1 cellular context compared by ENCODE assay signal in genomic region chr14:103527408-103528157, GRCh38.
A peak's percentile ranks its signal among the peaks of the same experiment; 100 is the strongest.
TF ChIP-seq lines count a peak whose summit lies in the region.

No MANE protein-coding gene starts in this region.

TF ChIP-seq in HepG2, 621 proteins besides CTCF, POLR2A, EP300 and RAD21:
- 0 out of 2 replicates have a peak, but pooled peaks have one; percentile 6 for TF ChIP-seq ZNF564 (CRISPR knock-in tag; IDR thresholded peaks at IDR 0.05)
- TF ChIP-seq NCOR1 (IDR thresholded peaks at IDR 0.05; ENCODE audit: borderline replicate concordance, low read length): 0 out of 2 replicates have a peak, but pooled peaks have one; percentile 2
- no peak for TF ChIP-seq FOXO4 (CRISPR knock-in tag; conservative IDR thresholded peaks at IDR 0.05)
- 0 out of 2 replicates have a peak, but pooled peaks have one; percentile 25 for TF ChIP-seq CSRNP1 (CRISPR knock-in tag; IDR thresholded peaks at IDR 0.05)
- TF ChIP-seq GTF3A (CRISPR knock-in tag; conservative IDR thresholded peaks at IDR 0.05): no peak
- TF ChIP-seq AGO1 (IDR thresholded peaks at IDR 0.05; ENCODE audit: low read depth, low read length, poor library complexity, severe bottlenecking): peak; percentile 5
- TF ChIP-seq HCFC1 (IDR thresholded peaks at IDR 0.05; ENCODE audit: low read depth, low read length): no peak
- TF ChIP-seq SP4 (CRISPR knock-in tag; IDR thresholded peaks at IDR 0.05): 0 out of 2 replicates have a peak, but pooled peaks have one; percentile 23
- peak; percentile 11; the same call in 1 of the 2 replicates for TF ChIP-seq ZNF574 (CRISPR knock-in tag; IDR thresholded peaks at IDR 0.05)
- peak; percentile 11 for TF ChIP-seq AGO2 (optimal IDR thresholded peaks at IDR 0.05; ENCODE audit: low read depth, low read length)
- TF ChIP-seq ZFX (CRISPR knock-in tag; IDR thresholded peaks at IDR 0.05; ENCODE audit: low read depth): peak; percentile 25; the same call in 1 of the 2 replicates
- TF ChIP-seq ZNF710 (CRISPR knock-in tag; IDR thresholded peaks at IDR 0.05; ENCODE audit: borderline replicate concordance): 0 out of 2 replicates have a peak, but pooled peaks have one; percentile 5
